Comparison of ENCODE assay signal across 8 cellular contexts in genomic region chr9:4666042-4666699, GRCh38. TPM values are rescaled to one million over a fixed set of nuclear protein-coding genes. Genes with fewer than 3 reads are reported as not detected.
DNase-seq lines count a peak whose midpoint lies in the region; ATAC-seq, FAIRE-seq and TF ChIP-seq lines count a peak whose summit lies in the region.

Gene SPATA6L (minus strand): TSS chr9:4666480. CDS start chr9:4666250, 230 bp downstream.

- H3K4me3 Mint-ChIP-seq in CD14-positive monocyte = peak within 1 kb of the TSS; percentile 87 to 91
- H3K4me3 Mint-ChIP-seq in activated T-cell treated with anti-CD3 and anti-CD28 coated beads, Interleukin-2, amount 50 U/mL, for 4 hours = peak within 1 kb of the TSS; percentile 76

- peaks cover 31 to 40% (median 32%) of the 10 kb centered on the region in 3 donors for H3K27me3 Mint-ChIP-seq in CD14-positive monocyte (ENCODE audit: low read depth in 3 of 3)
- no peaks in the 10 kb centered on the region for H3K27me3 Mint-ChIP-seq in activated T-cell treated with anti-CD3 and anti-CD28 coated beads, Interleukin-2, amount 50 U/mL, for 4 hours (ENCODE audit: low read depth)

- no peak for TF ChIP-seq EP300 in stomach (IDR thresholded peaks at IDR 0.05)

- intact Hi-C loops in CD14-positive monocyte (cut with micrococcal nuclease) (no loop called here), stomach (cut with DNase I; ENCODE audit: low total_unique reads) (no loop called here)

- ATAC-seq in activated T-cell treated with anti-CD3 and anti-CD28 coated beads, Interleukin-2, amount 50 U/mL, for 4 hours = peak; percentile 35 to 50

- H3K9me3 Mint-ChIP-seq in CD14-positive monocyte = no peaks in the 10 kb centered on the region
- H3K9me3 Mint-ChIP-seq in activated T-cell treated with anti-CD3 and anti-CD28 coated beads, Interleukin-2, amount 50 U/mL, for 4 hours = no peaks in the 10 kb centered on the region

- TF ChIP-seq CTCF in CD14-positive monocyte (IDR thresholded peaks at IDR 0.05) (no peak), stomach (IDR thresholded peaks at IDR 0.05) (no peak)

- H3K4me3 ChIP-seq in esophagus (ENCODE audit: low read depth in 1 of 2, low read length in 2 of 2) (peak within 1 kb of the TSS; percentile 52 to 66), stomach (peak within 1 kb of the TSS; percentile 45 to 77 (median 68))

- peaks cover 0 to 7% of the 10 kb centered on the region in 2 donors for H3K4me1 ChIP-seq in esophagus (ENCODE audit: control insufficient read depth in 2 of 2, insufficient read depth in 2 of 2, low read length in 1 of 2)
- peaks cover 28 to 54% (median 45%) of the 10 kb centered on the region in 4 donors for H3K4me1 ChIP-seq in stomach

- peak; percentile 85 for FAIRE-seq in H54 (lab: Jason Lieb, UNC)

- H3K27ac Mint-ChIP-seq in CD14-positive monocyte = peak within 1 kb of the TSS in 1 of 7 donors; percentile 39

- H3K4me1 Mint-ChIP-seq in CD14-positive monocyte = peaks cover 51% of the 10 kb centered on the region
- peaks cover 71% of the 10 kb centered on the region for H3K4me1 Mint-ChIP-seq in activated T-cell treated with anti-CD3 and anti-CD28 coated beads, Interleukin-2, amount 50 U/mL, for 4 hours (ENCODE audit: low read depth)

- DNase-seq in CD14-positive monocyte (ENCODE audit: low spot score) (no peak), H54 (ENCODE audit: insufficient read length, low spot score) (peak; percentile 38), NCI-H748 (lab: John Stamatoyannopoulos, UW; ENCODE audit: unreplicated experiment) (peak; percentile 90), middle frontal gyrus (ENCODE audit: extremely low spot score, low spot score) (peak; percentile 35), stomach (peak; percentile 75), NCI-H1048 (lab: John Stamatoyannopoulos, UW) (no peak)
- DNase-seq in activated T-cell treated with anti-CD3 and anti-CD28 coated beads, Interleukin-2, amount 50 U/mL, for 4 hours = peak; percentile 11

- TF ChIP-seq POLR2A in H54 (IDR thresholded peaks at IDR 0.05; ENCODE audit: low read depth, low read length) = no peak
- peak in 1 of 4 donors; percentile 16 for TF ChIP-seq POLR2A in stomach (IDR thresholded peaks at IDR 0.05)

- H3K36me3 Mint-ChIP-seq in CD14-positive monocyte = no peaks in the 10 kb centered on the region
- H3K36me3 Mint-ChIP-seq in activated T-cell treated with anti-CD3 and anti-CD28 coated beads, Interleukin-2, amount 50 U/mL, for 4 hours (ENCODE audit: insufficient read depth) = no peaks in the 10 kb centered on the region

- 1 to 2% methylated on average over 36 of the region's 36 CpGs for WGBS in esophagus, 2 donors
- 1% methylated on average over 33 to 36 of the region's 36 CpGs for WGBS in stomach, 5 donors

- H3K27ac ChIP-seq in esophagus (ENCODE audit: low read depth in 2 of 2, low read length in 1 of 2) (peak within 1 kb of the TSS; percentile 61 to 81), stomach (peak within 1 kb of the TSS; percentile 76 to 96 (median 81))

- no peaks in the 10 kb centered on the region for H3K36me3 ChIP-seq in esophagus (ENCODE audit: control insufficient read depth in 2 of 2, insufficient read depth in 2 of 2, low read length in 1 of 2)
- no peaks in the 10 kb centered on the region for H3K36me3 ChIP-seq in stomach

- H3K9me3 ChIP-seq in esophagus (ENCODE audit: control insufficient read depth in 2 of 2, insufficient read depth in 1 of 2, low read depth in 1 of 2, low read length in 1 of 2) (no peaks in the 10 kb centered on the region), stomach (no peaks in the 10 kb centered on the region)

- H3K27me3 ChIP-seq in esophagus (ENCODE audit: control insufficient read depth in 1 of 2, insufficient read depth in 2 of 2, low read length in 2 of 2) (no peaks in the 10 kb centered on the region), stomach (no peaks in the 10 kb centered on the region)

RNA-seq across cellular contexts. Expression of gene SPATA6L, which starts in this region (rescaled TPM):
- polyA plus RNA-seq in CD14-positive monocyte (not detected), esophagus (1 to 10 TPM; 1.4 to 2.8 TPM), stomach (1 to 10 TPM; 2.3 to 4.8 (median 4.0) TPM)
- total RNA-seq in activated T-cell treated with anti-CD3 and anti-CD28 coated beads, Interleukin-2, amount 50 U/mL, for 4 hours = under 1 TPM in 2 of 3 donors, not detected in 1; 0.30 to 0.50 TPM
- 10 to 100 TPM in 2 of 5 donors, 1 to 10 TPM in 3; 5.4 to 32.7 (median 8.8) TPM for total RNA-seq in stomach

Comparison
In these comparisons a context has a peak if more than half of its experiments do, and no peak if none do; other contexts are left out.
1. RNA of gene SPATA6L (total RNA-seq): 5.4 to 32.7 TPM in stomach; 0.30 to 0.50 TPM in activated T-cell treated with anti-CD3 and anti-CD28 coated beads, Interleukin-2, amount 50 U/mL, for 4 hours; every median in the first group is over 4 times any median in the second.
2. Peak in DNase-seq and ATAC-seq in activated T-cell treated with anti-CD3 and anti-CD28 coated beads, Interleukin-2, amount 50 U/mL, for 4 hours; RNA of the gene not detected or under 1 TPM.
3. DNase-seq: peak in H54 (single experiment), NCI-H748 (single experiment), middle frontal gyrus (single experiment) and stomach (single experiment); none in CD14-positive monocyte (single experiment) and NCI-H1048 (single experiment).